17 cellular contexts compared by ENCODE assay signal in genomic region chr19:10685210-10685609, GRCh38. TPM values are rescaled to one million over a fixed set of nuclear protein-coding genes. Genes with fewer than 3 reads are reported as not detected.
DNase-seq lines count a peak whose midpoint lies in the region; ATAC-seq and TF ChIP-seq lines count a peak whose summit lies in the region.
"Had no signal": no experiment of that assay in that cellular context is flagged by ENCODE, and none has a peak within 500 bp of the region (broad histone marks: within the 10 kb centered on the region; RNA-seq: fewer than 3 reads in every experiment).

No MANE protein-coding gene starts in this region.

- peaks cover 60% of the 10 kb centered on the region for H3K36me3 Mint-ChIP-seq in brain
- H3K36me3 Mint-ChIP-seq in endodermal cell (ENCODE audit: low read depth): peaks cover 84% of the 10 kb centered on the region

- peaks cover 7% of the 10 kb centered on the region for H3K4me1 Mint-ChIP-seq in brain
- no peaks in the 10 kb centered on the region for H3K4me1 Mint-ChIP-seq in endodermal cell
- H3K4me1 Mint-ChIP-seq: CD4-positive, CD25-positive, alpha-beta regulatory T cell had no signal

- 96 to 98% methylated on average over 5 of the region's 5 CpGs for WGBS in endodermal cell (ENCODE audit: insufficient coverage in 1 of 2, insufficient read length in 1 of 2), 2 experiments

- CTCF ChIA-PET in A673 (lab: Charles Lee): no interaction called here
- CTCF ChIA-PET in HCT116 (lab: Charles Lee): no interaction called here

- no peak for TF ChIP-seq POLR2A in HCT116 (IDR thresholded peaks at IDR 0.05; ENCODE audit: borderline replicate concordance, extremely low read depth, insufficient read depth, insufficient read length)

- DNase-seq in A673 (ENCODE audit: low spot score): no peak
- DNase-seq in HCT116 (ENCODE audit: low read depth, low spot score): no peak
- DNase-seq in midbrain (lab: John Stamatoyannopoulos, UW): peak; percentile 55
- DNase-seq in UCSD-AML1 (lab: John Stamatoyannopoulos, UW; ENCODE audit: unreplicated experiment): no peak
- DNase-seq in endodermal cell: no peak
- DNase-seq in T-helper 1 cell: no peak
- DNase-seq in superior temporal gyrus (ENCODE audit: extremely low spot score): no peak
- DNase-seq: CD4-positive, CD25-positive, alpha-beta regulatory T cell; DMS53; HFFc6; NCI-H1092; NCI-H146; NCI-H2081; NCI-H748 treated with DMSO at 0.1 percent for 48 hours had no signal

- peaks cover 9% of the 10 kb centered on the region; the same call in 1 of the 2 replicates for H4K20me1 ChIP-seq in HCT116 (ENCODE audit: insufficient read depth)

- POLR2A ChIA-PET in A673 (lab: Charles Lee; ENCODE audit: low non-redundant PET) (no interaction called here), HCT116 (lab: Charles Lee) (no interaction called here)

- no peak for TF ChIP-seq RAD21 in HCT116 (IDR thresholded peaks at IDR 0.05; ENCODE audit: low read depth)

- intact Hi-C loops in A673 (cut with micrococcal nuclease; ENCODE audit: unreplicated experiment) (no loop called here), HCT116 (cut with micrococcal nuclease) (no loop called here)

- H3K4me1 ChIP-seq in A673 (ENCODE audit: insufficient read depth, low read length, poor library complexity, severe bottlenecking) (no peaks in the 10 kb centered on the region), HCT116 (ENCODE audit: control insufficient read depth in 1 of 2, insufficient read depth in 2 of 2, low read length in 2 of 2) (no peaks in the 10 kb centered on the region), endodermal cell (ENCODE audit: control insufficient read depth, insufficient read depth, low read length) (no peaks in the 10 kb centered on the region)

- no peak overlapping the region for H2AFZ ChIP-seq in HCT116 (ENCODE audit: low read depth, low read length, poor library complexity, severe bottlenecking)

- H3K27ac Mint-ChIP-seq in brain (peak overlapping the region in 4 of 5 experiments; percentile 27 to 84 (median 54)), endodermal cell (no peak overlapping the region)
- H3K27ac Mint-ChIP-seq: HFFc6 had no signal

- BruUV-seq in A673 (replicated peaks; lab: Mats Ljungman, UMichigan): TSS peak; percentile 46
- BruUV-seq in HCT116 (replicated peaks; lab: Mats Ljungman, UMichigan): TSS peak; percentile 32

- H3K9ac ChIP-seq in HCT116 (ENCODE audit: low read length): no peak overlapping the region
- H3K9ac ChIP-seq in endodermal cell (ENCODE audit: extremely low read depth, low read length, poor library complexity, severe bottlenecking): no peak overlapping the region
- H3K9ac ChIP-seq: KMS-11 had no signal

- H3K36me3 ChIP-seq in A673 (ENCODE audit: insufficient read depth, low read length, poor library complexity, severe bottlenecking): peaks cover 100% of the 10 kb centered on the region
- peaks cover 77 to 83% of the 10 kb centered on the region in 2 experiments for H3K36me3 ChIP-seq in HCT116 (ENCODE audit: control insufficient read depth in 1 of 2, insufficient read depth in 2 of 2, low read length in 2 of 2)
- H3K36me3 ChIP-seq in endodermal cell (ENCODE audit: control insufficient read depth, insufficient read depth, low read length): peaks cover 96% of the 10 kb centered on the region

- H3K9me3 Mint-ChIP-seq in brain (no peaks in the 10 kb centered on the region), endodermal cell (no peaks in the 10 kb centered on the region)
- H3K9me3 Mint-ChIP-seq: CD4-positive, CD25-positive, alpha-beta regulatory T cell; HFFc6 had no signal

- TF ChIP-seq CTCF in A673 (conservative IDR thresholded peaks at IDR 0.05; ENCODE audit: low read depth, low read length): no peak
- no peak for TF ChIP-seq CTCF in HCT116 (IDR thresholded peaks at IDR 0.05 in 2 of 3, conservative IDR thresholded peaks at IDR 0.05 in 1 of 3; ENCODE audit: borderline replicate concordance in 1 of 3, insufficient read depth in 1 of 3, low read depth in 2 of 3, low read length in 2 of 3)
- TF ChIP-seq CTCF in brain (conservative IDR thresholded peaks at IDR 0.05): no peak
- TF ChIP-seq CTCF in endodermal cell (conservative IDR thresholded peaks at IDR 0.05): no peak

- H3K27me3 ChIP-seq in A673 (replicated peaks; ENCODE audit: insufficient read depth, low read depth, low read length, poor library complexity) (no peaks in the 10 kb centered on the region), HCT116 (ENCODE audit: insufficient read depth, low read length) (no peaks in the 10 kb centered on the region), endodermal cell (ENCODE audit: control insufficient read depth, insufficient read depth, low read length, poor library complexity, severe bottlenecking) (no peaks in the 10 kb centered on the region)

- H3K79me2 ChIP-seq in HCT116 (ENCODE audit: insufficient read depth, low read length): peaks cover 87% of the 10 kb centered on the region

- H3K9me2 ChIP-seq in HCT116 (ENCODE audit: insufficient read depth): no peaks in the 10 kb centered on the region

- H3K4me3 Mint-ChIP-seq in brain (no peak overlapping the region), endodermal cell (no peak overlapping the region)
- H3K4me3 Mint-ChIP-seq: HFFc6 had no signal

- H3K9me3 ChIP-seq in A673 (ENCODE audit: low read depth, low read length, poor library complexity, severe bottlenecking) (no peaks in the 10 kb centered on the region), HCT116 (ENCODE audit: control insufficient read depth in 1 of 2, insufficient read depth in 1 of 2, low read depth in 1 of 2, low read length in 2 of 2) (no peaks in the 10 kb centered on the region), endodermal cell (ENCODE audit: control insufficient read depth, low read length) (no peaks in the 10 kb centered on the region)

- H3K27ac ChIP-seq in A673 (ENCODE audit: low read depth, low read length, poor library complexity, severe bottlenecking): no peak overlapping the region
- H3K27ac ChIP-seq in HCT116 (ENCODE audit: low read depth, low read length): no peak overlapping the region
- no peak overlapping the region for H3K27ac ChIP-seq in endodermal cell (ENCODE audit: low read depth, low read length)
- H3K27ac ChIP-seq: KMS-11 had no signal

- RAD21 ChIA-PET in HCT116 (lab: Charles Lee; ENCODE audit: low non-redundant PET in 1 of 2, low total read pairs in 2 of 2, uncharacterized antibody in 2 of 2, unreplicated experiment in 2 of 2): no interaction called here

- no peak overlapping the region for H3K4me2 ChIP-seq in HCT116 (ENCODE audit: low read length)
- H3K4me2 ChIP-seq: KMS-11 had no signal

- ATAC-seq in HCT116: no peak
- ATAC-seq: Right ventricle myocardium inferior had no signal

- H3K27me3 Mint-ChIP-seq in brain (no peaks in the 10 kb centered on the region), endodermal cell (ENCODE audit: insufficient read depth) (no peaks in the 10 kb centered on the region)
- H3K27me3 Mint-ChIP-seq: CD4-positive, CD25-positive, alpha-beta regulatory T cell had no signal

- no peak overlapping the region for H3K4me3 ChIP-seq in A673 (ENCODE audit: low read depth, low read length, poor library complexity, severe bottlenecking)
- H3K4me3 ChIP-seq in HCT116 (replicated peaks in 1 of 2; ENCODE audit: low read depth in 1 of 2, low read length in 2 of 2): no peak overlapping the region
- H3K4me3 ChIP-seq in endodermal cell (ENCODE audit: low read length): no peak overlapping the region

TF ChIP-seq in HCT116, 20 proteins besides CTCF, POLR2A, EP300 and RAD21 (continues in another document):
- TF ChIP-seq CBX3 (IDR thresholded peaks at IDR 0.05; ENCODE audit: low read depth): no peak
- TF ChIP-seq YY1 (IDR thresholded peaks at IDR 0.05; ENCODE audit: extremely low read depth, insufficient replicate concordance, low read depth, low read length): no peak
- TF ChIP-seq FOSL1 (IDR thresholded peaks at IDR 0.05; ENCODE audit: low read depth): no peak
- TF ChIP-seq ZBTB33 (IDR thresholded peaks at IDR 0.05; ENCODE audit: extremely low read depth, insufficient replicate concordance, low read length): no peak
- TF ChIP-seq ZFX (IDR thresholded peaks at IDR 0.05): no peak

RNA-seq across cellular contexts. Expression of gene QTRT1, which starts 16.0 kb away (rescaled TPM):
- total RNA-seq in A673 (2021): 82.4 and 89.6 TPM in 2 replicates
- 54.6 TPM for total RNA-seq in HCT116 (2021; ENCODE audit: unreplicated experiment)
- polyA plus RNA-seq in HCT116 (2012): 57.8 and 69.3 TPM in 2 replicates
- 23.5 TPM for polyA plus RNA-seq in brain (ENCODE audit: insufficient read depth, low read depth, low replicate concordance)
- 10 to 100 TPM; 36.8 to 40.0 TPM for total RNA-seq in endodermal cell
- 30.3 TPM for polyA plus RNA-seq in endodermal cell (2013, experiment 1 of 2)
- 30.3 TPM for polyA plus RNA-seq in endodermal cell (2013, experiment 2 of 2)

RNA-seq across cellular contexts. Expression of gene ILF3, which starts 31.1 kb away (rescaled TPM):
- total RNA-seq in A673 (2021): 665 and 683 TPM in 2 replicates
- 430 TPM for total RNA-seq in HCT116 (2021; ENCODE audit: unreplicated experiment)
- 242 and 278 TPM in 2 replicates for polyA plus RNA-seq in HCT116 (2012)
- 261 TPM for polyA plus RNA-seq in brain (ENCODE audit: insufficient read depth, low read depth, low replicate concordance)
- 100 to 1,000 TPM; 625 to 629 TPM for total RNA-seq in endodermal cell
- 488 TPM for polyA plus RNA-seq in endodermal cell (2013, experiment 1 of 2)
- 451 TPM for polyA plus RNA-seq in endodermal cell (2013, experiment 2 of 2)

RNA-seq across cellular contexts. Expression of gene DNM2, which starts 32.7 kb away (rescaled TPM):
- 143 and 155 TPM in 2 replicates for total RNA-seq in A673 (2021)
- total RNA-seq in HCT116 (2021; ENCODE audit: unreplicated experiment): 183 TPM
- 163 and 167 TPM in 2 replicates for polyA plus RNA-seq in HCT116 (2012)
- polyA plus RNA-seq in brain (ENCODE audit: insufficient read depth, low read depth, low replicate concordance): 134 TPM
- total RNA-seq in endodermal cell: 100 to 1,000 TPM; 118 to 136 TPM
- 79.4 TPM for polyA plus RNA-seq in endodermal cell (2013, experiment 1 of 2)
- polyA plus RNA-seq in endodermal cell (2013, experiment 2 of 2): 78.8 TPM

RNA-seq across cellular contexts. Expression of gene SLC44A2, which starts 59.9 kb away (rescaled TPM):
- 35.4 and 52.2 TPM in 2 replicates for total RNA-seq in A673 (2021)
- total RNA-seq in HCT116 (2021; ENCODE audit: unreplicated experiment): 90.9 TPM
- 62.0 and 79.9 TPM in 2 replicates for polyA plus RNA-seq in HCT116 (2012)
- 143 TPM for polyA plus RNA-seq in brain (ENCODE audit: insufficient read depth, low read depth, low replicate concordance)
- total RNA-seq in endodermal cell: 100 to 1,000 TPM; 106 to 240 TPM
- polyA plus RNA-seq in endodermal cell (2013, experiment 1 of 2): 160 TPM
- polyA plus RNA-seq in endodermal cell (2013, experiment 2 of 2): 130 TPM
